Comparison of ENCODE assay signal across 8 cellular contexts in genomic region chr2:156110890-156111289, GRCh38.
A peak's percentile ranks its signal among the peaks of the same experiment; 100 is the strongest.
DNase-seq lines count a peak whose midpoint lies in the region; ATAC-seq and TF ChIP-seq lines count a peak whose summit lies in the region.

No MANE protein-coding gene starts in this region.

- no peak overlapping the region for H3K23ac ChIP-seq in trophoblast cell (ENCODE audit: low read length)

- no peak overlapping the region for H2BK5ac ChIP-seq in trophoblast cell (ENCODE audit: low read depth, low read length, poor library complexity)

- H4K91ac ChIP-seq in trophoblast cell (ENCODE audit: low read depth, low read length) = no peak overlapping the region

- no peak overlapping the region for H3K18ac ChIP-seq in trophoblast cell (ENCODE audit: low read length)

- no peak overlapping the region for H3K4me2 ChIP-seq in trophoblast cell (ENCODE audit: low read length)

- intact Hi-C loops in heart right ventricle (cut with DNase I) = no loop called here

- H3K79me2 ChIP-seq in trophoblast cell (ENCODE audit: control insufficient read depth, insufficient read depth, low read length, poor library complexity) = no peaks in the 10 kb centered on the region

- no peak overlapping the region for H2BK120ac ChIP-seq in trophoblast cell (ENCODE audit: insufficient read depth, low read length, poor library complexity)

- no peak overlapping the region for H3K27ac ChIP-seq in trophoblast cell (ENCODE audit: low read depth, low read length)
- no peak overlapping the region for H3K27ac ChIP-seq in heart right ventricle

- H2AFZ ChIP-seq in trophoblast cell (ENCODE audit: insufficient read depth, low read length, poor library complexity) = no peak overlapping the region

- H3K79me1 ChIP-seq in trophoblast cell (ENCODE audit: low read length) = no peaks in the 10 kb centered on the region

- H3K9me3 ChIP-seq in trophoblast cell (ENCODE audit: insufficient read depth, low read depth, low read length) (no peaks in the 10 kb centered on the region), heart right ventricle (peaks cover 0 to 1% (median 0%) of the 10 kb centered on the region in 11 donors)

- ATAC-seq in GM21381 (IDR thresholded peaks at IDR 0.05; ENCODE audit: unreplicated experiment) = peak; percentile 97
- ATAC-seq in HG03457 (IDR thresholded peaks at IDR 0.05; ENCODE audit: unreplicated experiment) = peak; percentile 92
- no peak for ATAC-seq in heart right ventricle

- no CpG with 5 or more reads among the region's 2 CpGs for WGBS in trophoblast cell (ENCODE audit: extremely low coverage, insufficient coverage, insufficient read length)
- WGBS in heart right ventricle, 2 donors = 46 to 51% methylated on average over 2 of the region's 2 CpGs

- DNase-seq in activated CD4-positive, alpha-beta T cell treated with anti-CD3 and anti-CD28 coated beads for 48 hours = peak; percentile 36
- peak; percentile 56 to 63 for DNase-seq in trophoblast cell
- no peak for DNase-seq in LoVo (ENCODE audit: low spot score)
- no peak for DNase-seq in NK-92 treated with Interleukin-12 subunit alpha and Interleukin-12 subunit beta, amount 100 ng/mL, for 24 hours (lab: John Stamatoyannopoulos, UW)
- DNase-seq in heart right ventricle = no peak

- H4K8ac ChIP-seq in trophoblast cell (ENCODE audit: low read depth, low read length) = no peak overlapping the region

- H3K36me3 ChIP-seq in trophoblast cell (ENCODE audit: control insufficient read depth in 1 of 2, insufficient read depth in 2 of 2, low read length in 2 of 2) (no peaks in the 10 kb centered on the region), heart right ventricle (no peaks in the 10 kb centered on the region)

- H3K4me3 ChIP-seq in trophoblast cell (ENCODE audit: low read depth, low read length) = no peak overlapping the region
- no peak overlapping the region for H3K4me3 ChIP-seq in heart right ventricle

- H3K14ac ChIP-seq in trophoblast cell (ENCODE audit: low read length) = no peak overlapping the region

- no peaks in the 10 kb centered on the region for H3K4me1 ChIP-seq in trophoblast cell (ENCODE audit: control insufficient read depth in 1 of 2, insufficient read depth in 2 of 2, low read length in 2 of 2)
- H3K4me1 ChIP-seq in heart right ventricle = no peaks in the 10 kb centered on the region

- no peak overlapping the region for H4K12ac ChIP-seq in trophoblast cell (ENCODE audit: low read depth, low read length)

- no peak overlapping the region for H2AK5ac ChIP-seq in trophoblast cell (ENCODE audit: low read length)

- no peak overlapping the region for H2BK12ac ChIP-seq in trophoblast cell (ENCODE audit: low read length)

- no peak overlapping the region for H3K9ac ChIP-seq in trophoblast cell (ENCODE audit: low read length)

- TF ChIP-seq CTCF in GM12873 (IDR thresholded peaks at IDR 0.05; ENCODE audit: insufficient read depth, low read depth, low read length, missing control alignments) (peak; percentile 54), heart right ventricle (IDR thresholded peaks at IDR 0.05) (no peak)

- no peak overlapping the region for H3K4ac ChIP-seq in trophoblast cell (ENCODE audit: low read depth, low read length)

- no peaks in the 10 kb centered on the region for H3K27me3 ChIP-seq in trophoblast cell (ENCODE audit: insufficient read depth, low read length)
- H3K27me3 ChIP-seq in heart right ventricle = no peaks in the 10 kb centered on the region

Comparison
In these comparisons a context has a peak if more than half of its experiments do, and no peak if none do; other contexts are left out.
1. ATAC-seq: peak in GM21381 (single experiment) and HG03457 (single experiment); none in heart right ventricle (0 of 8).
2. DNase-seq: peak in activated CD4-positive, alpha-beta T cell treated with anti-CD3 and anti-CD28 coated beads for 48 hours (single experiment) and trophoblast cell (2 of 2); none in LoVo (single experiment), NK-92 treated with Interleukin-12 subunit alpha and Interleukin-12 subunit beta, amount 100 ng/mL, for 24 hours (single experiment) and heart right ventricle (0 of 2).